In the genomic region with DNA sequence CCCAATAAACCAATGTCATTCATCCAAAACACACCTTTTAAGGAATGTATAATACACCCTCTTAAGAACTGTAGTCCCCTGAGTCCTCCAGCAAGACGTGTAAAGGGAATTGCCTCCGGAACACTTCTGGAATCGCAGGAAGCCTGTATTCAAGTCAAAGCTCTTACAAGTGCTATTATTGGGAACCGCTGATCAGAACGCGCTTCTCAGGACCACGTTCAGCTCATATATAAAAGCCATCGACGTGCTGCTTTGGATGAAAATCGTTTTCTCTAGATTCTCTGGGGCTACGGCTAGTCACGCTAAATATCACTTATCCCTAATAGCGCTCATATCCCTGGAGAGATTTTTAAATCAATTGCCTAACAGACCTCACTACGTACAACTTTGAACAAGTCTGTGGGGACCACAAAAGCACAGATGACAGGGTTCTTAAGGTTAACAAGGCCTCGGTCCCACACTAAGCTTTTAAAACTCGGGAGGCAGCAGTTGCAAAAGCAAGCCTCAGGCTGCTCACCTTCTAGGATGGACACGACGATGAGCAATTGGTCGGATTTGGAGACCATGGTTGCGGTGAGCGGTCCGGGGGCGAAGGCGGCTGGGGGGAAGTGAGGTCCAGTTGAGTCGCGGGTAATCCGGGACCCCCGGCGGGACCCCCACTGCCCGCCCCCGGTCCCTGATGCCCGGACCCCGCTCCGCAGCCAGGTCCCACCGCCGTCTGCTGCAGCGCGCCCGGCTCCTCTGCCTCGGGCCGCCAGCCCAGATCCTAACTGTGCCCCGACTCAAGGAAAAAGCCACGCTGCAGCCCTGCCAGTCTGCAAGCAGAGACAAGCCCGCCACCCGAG, we compare ENCODE assay signal across 8 cellular contexts. TPM values are rescaled to one million over a fixed set of nuclear protein-coding genes. Genes with fewer than 3 reads are reported as not detected.
DNase-seq lines count a peak whose midpoint lies in the region; ATAC-seq and TF ChIP-seq lines count a peak whose summit lies in the region.

No MANE protein-coding gene starts in this region.

- H3K9ac ChIP-seq in stomach smooth muscle (ENCODE audit: low read length in 2 of 2), result peak overlapping the region; percentile 71 to 91

- peak overlapping the region; percentile 68 for H3K27ac ChIP-seq in stomach smooth muscle (ENCODE audit: low read length)

- in situ Hi-C loops in GM13977 (cut with MboI; ENCODE audit: low pct_unique_long_range_greater_than_20kb, low sequenced_read_pairs, unreplicated experiment), result loop anchor here (25.0 kb wide), 1 partner anchor 165 kb away; no protein-coding TSS in a partner anchor

- H3K4me3 ChIP-seq in BE2C (ENCODE audit: low read depth, low read length) (peak overlapping the region; percentile 94), stomach smooth muscle (ENCODE audit: low read length in 2 of 2) (peak overlapping the region; percentile 77 to 90)

- DNase-seq in BE2C (no peak), GM13977 (ENCODE audit: low spot score) (peak; percentile 44), NCI-H774 (lab: John Stamatoyannopoulos, UW) (peak; percentile 14), cerebellar cortex (ENCODE audit: low spot score) (peak; percentile 57), kidney tubule cell (ENCODE audit: low spot score) (peak; percentile 42), OCI-M2 (lab: John Stamatoyannopoulos, UW; ENCODE audit: unreplicated experiment) (no peak)

- H3K27me3 ChIP-seq in BE2C, result no peaks in the 10 kb centered on the region
- H3K27me3 ChIP-seq in stomach smooth muscle (ENCODE audit: control insufficient read depth in 1 of 2, insufficient read depth in 2 of 2, low read length in 2 of 2), result no peaks in the 10 kb centered on the region

- H3K4me1 ChIP-seq in BE2C (no peaks in the 10 kb centered on the region; the same call in 1 of the 2 replicates), stomach smooth muscle (ENCODE audit: control insufficient read depth, insufficient read depth, low read length) (peaks cover 13% of the 10 kb centered on the region)

- TF ChIP-seq CTCF in BE2C (IDR thresholded peaks at IDR 0.05; ENCODE audit: low read depth, low read length) (no peak), GM13977 (IDR thresholded peaks at IDR 0.05; ENCODE audit: extremely low read depth, insufficient read depth, missing control alignments) (no peak)

- H3K36me3 ChIP-seq in BE2C, result no peaks in the 10 kb centered on the region; the same call in 1 of the 2 replicates
- peaks cover 0 to 1% of the 10 kb centered on the region in 2 donors for H3K36me3 ChIP-seq in stomach smooth muscle (ENCODE audit: control insufficient read depth in 2 of 2, insufficient read depth in 2 of 2, low read length in 2 of 2)

- no peaks in the 10 kb centered on the region for H3K9me3 ChIP-seq in BE2C
- H3K9me3 ChIP-seq in stomach smooth muscle (ENCODE audit: control insufficient read depth in 2 of 2, low read length in 2 of 2), result no peaks in the 10 kb centered on the region

- ATAC-seq in HG02970 (IDR thresholded peaks at IDR 0.05; ENCODE audit: low FRiP score, unreplicated experiment), result peak; percentile 1

RNA-seq across cellular contexts. Expression of a gene that starts 0.5 kb away (rescaled TPM):
- polyA plus RNA-seq in BE2C (2012; ENCODE audit: insufficient read depth, insufficient read length, low read depth), result 12.8 TPM

Comparison
In these comparisons a context has a peak if more than half of its experiments do, and no peak if none do; other contexts are left out.
1. DNase-seq: peak in GM13977 (single experiment), NCI-H774 (single experiment), cerebellar cortex (single experiment) and kidney tubule cell (single experiment); none in BE2C (single experiment) and OCI-M2 (single experiment).